8 cellular contexts compared by ENCODE assay signal in the genomic region with DNA sequence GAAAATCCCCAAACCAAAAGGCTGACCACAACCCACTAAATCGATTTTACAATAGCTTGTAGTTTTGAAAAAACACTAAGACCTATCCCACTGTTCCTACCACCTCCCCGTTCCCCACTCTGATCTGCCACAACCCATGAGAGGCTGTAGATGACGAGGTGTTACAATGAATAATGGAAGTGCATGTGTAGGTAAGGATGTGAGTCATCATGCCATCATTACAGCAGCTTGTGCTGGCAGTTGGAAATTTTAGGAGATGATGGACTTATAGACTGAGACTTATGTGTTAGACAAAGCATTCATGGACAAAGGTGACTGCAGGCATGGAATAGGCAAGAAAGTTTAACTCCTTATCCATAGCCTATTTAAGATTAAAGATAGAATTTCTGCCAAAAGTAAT.
DNase-seq lines count a peak whose midpoint lies in the region; ATAC-seq and TF ChIP-seq lines count a peak whose summit lies in the region.

No MANE protein-coding gene starts in this region.

- no peak overlapping the region for H3K27ac ChIP-seq in stomach
- no peak overlapping the region for H3K27ac ChIP-seq in transverse colon

- no peaks in the 10 kb centered on the region for H3K27me3 Mint-ChIP-seq in activated T-cell treated with anti-CD3 and anti-CD28 coated beads, Interleukin-2, amount 50 U/mL, for 24 hours
- no peaks in the 10 kb centered on the region for H3K27me3 Mint-ChIP-seq in activated CD4-positive, alpha-beta memory T cell treated with anti-CD3 and anti-CD28 coated beads for 36 hours

- H3K36me3 ChIP-seq in stomach (no peaks in the 10 kb centered on the region), transverse colon (no peaks in the 10 kb centered on the region)

- in situ Hi-C loops in transverse colon (cut with MboI; ENCODE audit: low pct_ligation_motif_present in 1 of 4, low pct_unique_long_range_greater_than_20kb in 1 of 4, low sequenced_read_pairs in 3 of 4), result no loop called here

- H3K4me1 Mint-ChIP-seq in activated T-cell treated with anti-CD3 and anti-CD28 coated beads, Interleukin-2, amount 50 U/mL, for 24 hours (ENCODE audit: low read depth), result peaks cover 27% of the 10 kb centered on the region
- peaks cover 33% of the 10 kb centered on the region for H3K4me1 Mint-ChIP-seq in activated CD4-positive, alpha-beta memory T cell treated with anti-CD3 and anti-CD28 coated beads for 36 hours (ENCODE audit: low read depth)

- no peak for DNase-seq in activated T-cell treated with anti-CD3 and anti-CD28 coated beads, Interleukin-2, amount 50 U/mL, for 24 hours
- no peak for DNase-seq in activated T-cell treated with anti-CD3 and anti-CD28 coated beads for 4 hours
- peak; percentile 60 for DNase-seq in activated CD4-positive, alpha-beta memory T cell treated with anti-CD3 and anti-CD28 coated beads for 36 hours
- DNase-seq in renal cortical epithelial cell (ENCODE audit: low read depth), result peak; percentile 81
- no peak for DNase-seq in stomach
- no peak for DNase-seq in transverse colon
- no peak for DNase-seq in HEK293T (ENCODE audit: extremely low spot score)

- 80 to 93% (median 89%) methylated on average over 3 of the region's 3 CpGs for WGBS in stomach, 5 donors
- WGBS in transverse colon (ENCODE audit: low coverage in 1 of 2), 2 donors, result 67 to 77% methylated on average over 3 of the region's 3 CpGs

- H3K4me3 ChIP-seq in stomach, result no peak overlapping the region
- H3K4me3 ChIP-seq in transverse colon, result no peak overlapping the region

- intact Hi-C loops in activated CD4-positive, alpha-beta memory T cell treated with anti-CD3 and anti-CD28 coated beads for 36 hours (cut with micrococcal nuclease), result loop anchor here (1.0 to 5.0 kb wide), 2 partner anchors 16 to 182 kb away; partner anchors contain the start of gene CACYBP
- intact Hi-C loops in stomach (cut with DNase I; ENCODE audit: low total_unique reads) (no loop called here), transverse colon (cut with DNase I; ENCODE audit: low total_unique reads) (no loop called here)

- ATAC-seq in HG02973 (IDR thresholded peaks at IDR 0.05; ENCODE audit: unreplicated experiment), result peak; percentile 35

- H3K27ac Mint-ChIP-seq in activated T-cell treated with anti-CD3 and anti-CD28 coated beads, Interleukin-2, amount 50 U/mL, for 24 hours, result peak overlapping the region; percentile 82
- no peak overlapping the region for H3K27ac Mint-ChIP-seq in activated CD4-positive, alpha-beta memory T cell treated with anti-CD3 and anti-CD28 coated beads for 36 hours

- POLR2A ChIA-PET in activated CD4-positive, alpha-beta memory T cell treated with anti-CD3 and anti-CD28 coated beads for 36 hours (lab: Charles Lee), result interaction anchor here (1.0 to 1.1 kb wide), 2 partner anchors 16 to 185 kb away, joined by 6 read pairs; partner anchors contain the start of gene CACYBP
- POLR2A ChIA-PET in HEK293T (lab: Yijun Ruan, JAX), result no interaction called here

- no peak for TF ChIP-seq POLR2A in stomach (IDR thresholded peaks at IDR 0.05)
- no peak for TF ChIP-seq POLR2A in transverse colon (IDR thresholded peaks at IDR 0.05)

- H3K4me1 ChIP-seq in stomach (peaks cover 0 to 3% (median 0%) of the 10 kb centered on the region in 4 donors), transverse colon (no peaks in the 10 kb centered on the region)

- H3K4me3 Mint-ChIP-seq in activated T-cell treated with anti-CD3 and anti-CD28 coated beads, Interleukin-2, amount 50 U/mL, for 24 hours, result no peak overlapping the region
- no peak overlapping the region for H3K4me3 Mint-ChIP-seq in activated CD4-positive, alpha-beta memory T cell treated with anti-CD3 and anti-CD28 coated beads for 36 hours

- H3K27me3 ChIP-seq in stomach, result no peaks in the 10 kb centered on the region
- H3K27me3 ChIP-seq in transverse colon, result no peaks in the 10 kb centered on the region

- no peak for TF ChIP-seq CTCF in stomach (IDR thresholded peaks at IDR 0.05)
- no peak for TF ChIP-seq CTCF in transverse colon (IDR thresholded peaks at IDR 0.05)

- CTCF ChIA-PET in activated CD4-positive, alpha-beta memory T cell treated with anti-CD3 and anti-CD28 coated beads for 36 hours (lab: Charles Lee), result interaction anchor here (1.4 to 1.7 kb wide), 3 partner anchors 15 to 214 kb away, joined by 3 to 5 read pairs (median 3); no protein-coding TSS in a partner anchor
- CTCF ChIA-PET in HEK293T (lab: Yijun Ruan, JAX), result interaction anchor here (0.6 kb wide), 1 partner anchor 1099 kb away, joined by 3 read pairs; no protein-coding TSS in a partner anchor

- TF ChIP-seq EP300 in stomach (IDR thresholded peaks at IDR 0.05) (no peak), transverse colon (IDR thresholded peaks at IDR 0.05; ENCODE audit: low read depth) (no peak)

- H3K9me3 ChIP-seq in stomach (no peaks in the 10 kb centered on the region), transverse colon (no peaks in the 10 kb centered on the region)

- H3K9me3 Mint-ChIP-seq in activated T-cell treated with anti-CD3 and anti-CD28 coated beads, Interleukin-2, amount 50 U/mL, for 24 hours, result no peaks in the 10 kb centered on the region
- no peaks in the 10 kb centered on the region for H3K9me3 Mint-ChIP-seq in activated CD4-positive, alpha-beta memory T cell treated with anti-CD3 and anti-CD28 coated beads for 36 hours

- H3K36me3 Mint-ChIP-seq in activated T-cell treated with anti-CD3 and anti-CD28 coated beads, Interleukin-2, amount 50 U/mL, for 24 hours (ENCODE audit: low read depth), result peaks cover 11% of the 10 kb centered on the region
- peaks cover 5% of the 10 kb centered on the region for H3K36me3 Mint-ChIP-seq in activated CD4-positive, alpha-beta memory T cell treated with anti-CD3 and anti-CD28 coated beads for 36 hours

TF ChIP-seq in HEK293T, 16 proteins besides CTCF, POLR2A, EP300 and RAD21:
- TF ChIP-seq SUZ12 (IDR thresholded peaks at IDR 0.05) (no peak), TARDBP (IDR thresholded peaks at IDR 0.05) (no peak)
TF ChIP-seq in HEK293T: peak in this region for 0.

Comparison
In these comparisons a context has a peak if more than half of its experiments do, and no peak if none do; other contexts are left out.
1. DNase-seq: peak in activated CD4-positive, alpha-beta memory T cell treated with anti-CD3 and anti-CD28 coated beads for 36 hours (single experiment) and renal cortical epithelial cell (single experiment); none in activated T-cell treated with anti-CD3 and anti-CD28 coated beads, Interleukin-2, amount 50 U/mL, for 24 hours (single experiment), activated T-cell treated with anti-CD3 and anti-CD28 coated beads for 4 hours (single experiment), stomach (single experiment), transverse colon (single experiment) and HEK293T (single experiment).